10 cellular contexts compared by ENCODE assay signal in the genomic region with DNA sequence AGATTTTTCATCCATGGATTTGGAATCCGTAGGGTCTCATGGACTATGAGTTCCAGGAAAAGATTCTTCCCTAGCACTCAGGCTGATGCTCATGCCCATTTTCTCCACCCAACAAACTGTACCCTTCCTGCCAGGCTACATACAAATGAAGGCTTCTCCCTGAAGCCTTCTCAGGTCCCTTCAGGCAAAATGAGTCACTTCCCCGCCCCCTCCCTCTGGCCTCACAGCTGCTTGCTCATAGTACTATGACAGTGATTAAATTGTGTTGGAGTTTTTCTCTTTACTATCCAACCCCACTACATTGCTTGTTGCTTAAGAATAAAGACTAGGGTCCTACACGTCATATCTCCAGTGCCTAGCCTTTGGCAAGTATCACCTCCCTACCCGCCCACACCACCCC.
DNase-seq lines count a peak whose midpoint lies in the region; FAIRE-seq and TF ChIP-seq lines count a peak whose summit lies in the region.
"Had no signal": no experiment of that assay in that cellular context is flagged by ENCODE, and none has a peak within 500 bp of the region (broad histone marks: within the 10 kb centered on the region; RNA-seq: fewer than 3 reads in every experiment).

No MANE protein-coding gene starts in this region.

- H2BK12ac ChIP-seq in trophoblast cell (ENCODE audit: low read length): no peak overlapping the region

- peaks cover 0 to 4% of the 10 kb centered on the region in 2 experiments for H3K4me1 ChIP-seq in trophoblast cell (ENCODE audit: control insufficient read depth in 1 of 2, insufficient read depth in 2 of 2, low read length in 2 of 2)
- no peaks in the 10 kb centered on the region for H3K4me1 ChIP-seq in small intestine (ENCODE audit: control insufficient read depth in 2 of 2, insufficient read depth in 1 of 2, low read depth in 1 of 2, low read length in 1 of 2)

- H3K4me2 ChIP-seq in trophoblast cell (ENCODE audit: low read length): no peak overlapping the region
- H3K4me2 ChIP-seq: KMS-11 had no signal

- FAIRE-seq in bronchial epithelial cell (lab: Jason Lieb, UNC) (no peak), small intestine (lab: Jason Lieb, UNC) (no peak)
- FAIRE-seq: TTC549 had no signal

- H3K27ac ChIP-seq in trophoblast cell (ENCODE audit: low read depth, low read length) (no peak overlapping the region), small intestine (ENCODE audit: low read depth in 1 of 2, low read length in 1 of 2) (no peak overlapping the region)
- H3K27ac ChIP-seq: KMS-11 had no signal

- H4K91ac ChIP-seq in trophoblast cell (ENCODE audit: low read depth, low read length): no peak overlapping the region

- H2BK5ac ChIP-seq in trophoblast cell (ENCODE audit: low read depth, low read length, poor library complexity): no peak overlapping the region

- no peak overlapping the region for H3K9ac ChIP-seq in trophoblast cell (ENCODE audit: low read length)
- H3K9ac ChIP-seq: KMS-11 had no signal

- H3K4ac ChIP-seq in trophoblast cell (ENCODE audit: low read depth, low read length): no peak overlapping the region

- DNase-seq in ELR (ENCODE audit: low read depth) (peak; percentile 55), LoVo (ENCODE audit: low spot score) (peak; percentile 12), bronchial epithelial cell (ENCODE audit: low read depth) (peak; percentile 86), trophoblast cell (peak; percentile 75 to 78), small intestine (no peak), NCI-H748 (lab: John Stamatoyannopoulos, UW; ENCODE audit: unreplicated experiment) (no peak), COLO668 (lab: John Stamatoyannopoulos, UW; ENCODE audit: unreplicated experiment) (no peak)
- DNase-seq: NCI-H748 treated with DMSO at 0.1 percent for 48 hours had no signal

- H3K79me2 ChIP-seq in trophoblast cell (ENCODE audit: control insufficient read depth, insufficient read depth, low read length, poor library complexity): no peaks in the 10 kb centered on the region

- H2AK5ac ChIP-seq in trophoblast cell (ENCODE audit: low read length): no peak overlapping the region

- no peaks in the 10 kb centered on the region for H3K79me1 ChIP-seq in trophoblast cell (ENCODE audit: low read length)

- no CpG with 5 or more reads among the region's 4 CpGs for WGBS in trophoblast cell (ENCODE audit: extremely low coverage, insufficient coverage, insufficient read length)
- WGBS in small intestine, 3 donors: 71 to 83% (median 75%) methylated on average over 4 of the region's 4 CpGs

- no peak overlapping the region for H3K18ac ChIP-seq in trophoblast cell (ENCODE audit: low read length)

- no peak overlapping the region for H3K14ac ChIP-seq in trophoblast cell (ENCODE audit: low read length)

- H3K4me3 ChIP-seq in bronchial epithelial cell (ENCODE audit: low read depth, low read length): no peak overlapping the region
- H3K4me3 ChIP-seq in trophoblast cell (ENCODE audit: low read depth, low read length): no peak overlapping the region
- no peak overlapping the region for H3K4me3 ChIP-seq in small intestine (ENCODE audit: low read depth in 1 of 2, low read length in 2 of 2)

- no peak for TF ChIP-seq CTCF in bronchial epithelial cell (IDR thresholded peaks at IDR 0.05; ENCODE audit: insufficient read depth, low read length, severe bottlenecking)

- H3K36me3 ChIP-seq in bronchial epithelial cell (ENCODE audit: control insufficient read depth, insufficient read depth, low read length) (no peaks in the 10 kb centered on the region), trophoblast cell (ENCODE audit: control insufficient read depth in 1 of 2, insufficient read depth in 2 of 2, low read length in 2 of 2) (no peaks in the 10 kb centered on the region), small intestine (ENCODE audit: control insufficient read depth in 2 of 2, insufficient read depth in 2 of 2, low read length in 2 of 2) (no peaks in the 10 kb centered on the region)

- H2AFZ ChIP-seq in trophoblast cell (ENCODE audit: insufficient read depth, low read length, poor library complexity): no peak overlapping the region

- no peak overlapping the region for H3K23ac ChIP-seq in trophoblast cell (ENCODE audit: low read length)

- no peak overlapping the region for H2BK120ac ChIP-seq in trophoblast cell (ENCODE audit: insufficient read depth, low read length, poor library complexity)

- H3K9me3 ChIP-seq in trophoblast cell (ENCODE audit: insufficient read depth, low read depth, low read length): no peaks in the 10 kb centered on the region
- no peaks in the 10 kb centered on the region for H3K9me3 ChIP-seq in small intestine (ENCODE audit: control insufficient read depth, low read depth)

- H3K27me3 ChIP-seq in bronchial epithelial cell (ENCODE audit: control insufficient read depth, insufficient read depth, low read length) (no peaks in the 10 kb centered on the region), trophoblast cell (ENCODE audit: insufficient read depth, low read length) (no peaks in the 10 kb centered on the region), small intestine (ENCODE audit: control insufficient read depth in 2 of 2, insufficient read depth in 2 of 2, low read length in 2 of 2) (no peaks in the 10 kb centered on the region)

- no peak overlapping the region for H4K8ac ChIP-seq in trophoblast cell (ENCODE audit: low read depth, low read length)

- H4K12ac ChIP-seq in trophoblast cell (ENCODE audit: low read depth, low read length): no peak overlapping the region

Comparison
In these comparisons a context has a peak if more than half of its experiments do, and no peak if none do; other contexts are left out.
1. DNase-seq: peak in ELR (single experiment), LoVo (single experiment), bronchial epithelial cell (single experiment) and trophoblast cell (2 of 2); none in small intestine (single experiment), NCI-H748 (single experiment) and COLO668 (single experiment).